Comparison of ENCODE assay signal across 26 cellular contexts in the genomic region with DNA sequence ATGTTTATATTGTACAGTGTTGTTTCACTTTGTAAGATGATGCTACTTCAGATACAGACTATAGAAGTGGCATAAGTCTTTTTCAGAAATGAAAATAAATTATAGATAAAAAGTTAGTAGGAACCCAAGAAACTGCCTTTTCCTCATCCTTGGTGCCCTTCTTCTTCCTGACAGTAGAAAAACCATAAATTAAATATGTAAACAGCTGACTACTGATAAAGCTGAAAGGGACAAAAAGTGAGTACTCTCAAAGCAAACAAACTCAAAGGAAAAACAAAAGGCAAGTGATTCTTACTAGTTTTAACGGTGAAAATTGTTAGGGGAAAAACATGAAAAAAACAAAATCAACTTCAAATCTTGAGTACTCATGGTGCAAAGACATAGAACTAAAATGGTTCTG. TPM values are rescaled to one million over a fixed set of nuclear protein-coding genes. Genes with fewer than 3 reads are reported as not detected.
DNase-seq lines count a peak whose midpoint lies in the region; ATAC-seq, FAIRE-seq and TF ChIP-seq lines count a peak whose summit lies in the region.
"Had no signal": no experiment of that assay in that cellular context is flagged by ENCODE, and none has a peak within 500 bp of the region (broad histone marks: within the 10 kb centered on the region; RNA-seq: fewer than 3 reads in every experiment).

No MANE protein-coding gene starts in this region.

- H3K4me3 Mint-ChIP-seq in T-helper 2 cell treated with Interferon-gamma antibody and Interleukin-4, amounts not matched to agents 5 μg/mL and 100 μg/mL, for 36 hours, result peak overlapping the region; percentile 12
- H3K4me3 Mint-ChIP-seq: activated naive CD4-positive, alpha-beta T cell treated with anti-CD3 and anti-CD28 coated beads, Interleukin-2, amount 10 ng/mL, durations not matched to agents 7 days and 5 days had no signal

- no peaks in the 10 kb centered on the region for H3K27me3 Mint-ChIP-seq in T-helper 2 cell treated with Interferon-gamma antibody and Interleukin-4, amounts not matched to agents 5 μg/mL and 100 μg/mL, for 36 hours (ENCODE audit: low read depth)
- H3K27me3 Mint-ChIP-seq: activated naive CD4-positive, alpha-beta T cell treated with anti-CD3 and anti-CD28 coated beads, Interleukin-2, amount 10 ng/mL, durations not matched to agents 7 days and 5 days had no signal

- DNase-seq in T-helper 2 cell treated with Interferon-gamma antibody and Interleukin-4, amounts not matched to agents 5 μg/mL and 100 μg/mL, for 36 hours (ENCODE audit: low spot score), result no peak
- DNase-seq in T-helper 2 cell, result no peak
- DNase-seq in SK-N-MC (ENCODE audit: low read depth, low spot score), result no peak
- DNase-seq in keratinocyte (ENCODE audit: low read depth, low spot score), result no peak
- no peak for DNase-seq in NCI-H446 (lab: John Stamatoyannopoulos, UW)
- DNase-seq in NCI-H2171 (lab: John Stamatoyannopoulos, UW), result no peak
- DNase-seq: 8988T; activated CD4-positive, CD25-positive, alpha-beta regulatory T cell treated with anti-CD3 and anti-CD28 coated beads, Interleukin-2, amount 50 U/mL, for 72 hours; activated naive CD4-positive, alpha-beta T cell treated with anti-CD3 and anti-CD28 coated beads, Interleukin-2, amount 10 ng/mL, durations not matched to agents 7 days and 5 days; activated T-cell treated with anti-CD3 and anti-CD28 coated beads, Interleukin-2, amount 50 U/mL, for 4 hours; Caco-2; cerebellar nuclear complex; gastrocnemius medialis; islet precursor cell; NCI-H1417 treated with DMSO at 0.1 percent for 48 hours; NCI-H2107; NCI-H524; stimulated activated CD4-positive, alpha-beta T cell treated with anti-CD3 and anti-CD28 coated beads, Interleukin-4, amount 100 ng/mL, for 1 hour; stimulated activated naive CD4-positive, alpha-beta T cell treated with Interleukin-2 at 50 U/mL for 16 hours had no signal

- H3K9me3 Mint-ChIP-seq in T-helper 2 cell treated with Interferon-gamma antibody and Interleukin-4, amounts not matched to agents 5 μg/mL and 100 μg/mL, for 36 hours, result no peaks in the 10 kb centered on the region
- H3K9me3 Mint-ChIP-seq: activated naive CD4-positive, alpha-beta T cell treated with anti-CD3 and anti-CD28 coated beads, Interleukin-2, amount 10 ng/mL, durations not matched to agents 7 days and 5 days; activated T-cell treated with anti-CD3 and anti-CD28 coated beads, Interleukin-2, amount 50 U/mL, for 4 hours had no signal

- no peak overlapping the region for H2AFZ ChIP-seq in keratinocyte (ENCODE audit: control insufficient read depth, low read length)

- peaks cover 19% of the 10 kb centered on the region for H3K36me3 Mint-ChIP-seq in T-helper 2 cell treated with Interferon-gamma antibody and Interleukin-4, amounts not matched to agents 5 μg/mL and 100 μg/mL, for 36 hours (ENCODE audit: low read depth)

- peaks cover 68% of the 10 kb centered on the region for H3K79me2 ChIP-seq in keratinocyte (ENCODE audit: control insufficient read depth, insufficient read depth, low read length)

- dilution Hi-C loops in keratinocyte (cut with MboI; ENCODE audit: extremely low pct_ligation_motif_present, low sequenced_read_pairs), result no loop called here

- no peak for FAIRE-seq in keratinocyte (lab: Jason Lieb, UNC)
- FAIRE-seq: astrocyte, TTC549 had no signal

- H3K27me3 ChIP-seq in HUES48 (ENCODE audit: control insufficient read depth, insufficient read depth, low read length) (no peaks in the 10 kb centered on the region), keratinocyte (ENCODE audit: control insufficient read depth, extremely low read depth, insufficient read depth, low read length) (no peaks in the 10 kb centered on the region)
- H3K27me3 ChIP-seq: gastrocnemius medialis had no signal

- no peak overlapping the region for H3K27ac ChIP-seq in HUES48 (ENCODE audit: low read depth, low read length)
- no peak overlapping the region for H3K27ac ChIP-seq in SK-N-MC
- H3K27ac ChIP-seq in keratinocyte (ENCODE audit: control insufficient read depth, insufficient read depth, low read length), result no peak overlapping the region
- H3K27ac ChIP-seq: gastrocnemius medialis, thoracic aorta had no signal

- H3K9ac ChIP-seq in HUES48 (ENCODE audit: low read depth, low read length) (no peak overlapping the region), SK-N-MC (ENCODE audit: insufficient read length) (no peak overlapping the region), keratinocyte (ENCODE audit: control insufficient read depth, extremely low read depth, insufficient read depth, low read length) (no peak overlapping the region)

- H3K4me1 ChIP-seq in HUES48 (ENCODE audit: control insufficient read depth, insufficient read depth, low read length) (peaks cover 25% of the 10 kb centered on the region), keratinocyte (ENCODE audit: control insufficient read depth, extremely low read depth, insufficient read depth, low read length) (peaks cover 13% of the 10 kb centered on the region)

- no peak for ATAC-seq in HG03280 (IDR thresholded peaks at IDR 0.05; ENCODE audit: unreplicated experiment)
- ATAC-seq: activated T-cell treated with anti-CD3 and anti-CD28 coated beads, Interleukin-2, amount 50 U/mL, for 4 hours; gastrocnemius medialis had no signal

- no peak for TF ChIP-seq CTCF in keratinocyte (optimal IDR thresholded peaks at IDR 0.05 in 1 of 3, IDR thresholded peaks at IDR 0.05 in 1 of 3, conservative IDR thresholded peaks at IDR 0.05 in 1 of 3; ENCODE audit: extremely low read depth in 1 of 3, insufficient read depth in 2 of 3, low read length in 3 of 3)

- H3K36me3 ChIP-seq in HUES48 (ENCODE audit: control insufficient read depth, insufficient read depth, low read length), result peaks cover 8% of the 10 kb centered on the region; the same call in 1 of the 2 replicates
- peaks cover 51% of the 10 kb centered on the region for H3K36me3 ChIP-seq in SK-N-MC (ENCODE audit: insufficient read depth, low read length)
- H3K36me3 ChIP-seq in keratinocyte (ENCODE audit: control insufficient read depth in 2 of 2, extremely low read depth in 1 of 2, insufficient read depth in 2 of 2, low read length in 2 of 2), result peaks cover 3 to 9% of the 10 kb centered on the region in 2 experiments
- H3K36me3 ChIP-seq: thoracic aorta had no signal

- H3K4me2 ChIP-seq in keratinocyte (ENCODE audit: control insufficient read depth, extremely low read depth, insufficient read depth, low read depth, low read length), result peak overlapping the region; percentile 94

- H3K4me1 Mint-ChIP-seq in T-helper 2 cell treated with Interferon-gamma antibody and Interleukin-4, amounts not matched to agents 5 μg/mL and 100 μg/mL, for 36 hours (ENCODE audit: low read depth), result peaks cover 51% of the 10 kb centered on the region

- no peaks in the 10 kb centered on the region for H3K9me3 ChIP-seq in HUES48 (ENCODE audit: control insufficient read depth, insufficient read depth, low read length)
- no peaks in the 10 kb centered on the region for H3K9me3 ChIP-seq in SK-N-MC (ENCODE audit: low read depth, low read length)
- no peaks in the 10 kb centered on the region for H3K9me3 ChIP-seq in keratinocyte (ENCODE audit: control insufficient read depth, low read depth, low read length)
- H3K9me3 ChIP-seq: Caco-2, gastrocnemius medialis, thoracic aorta had no signal

- H3K9me1 ChIP-seq in keratinocyte (ENCODE audit: control insufficient read depth, extremely low read depth, insufficient read depth, low read length), result no peaks in the 10 kb centered on the region

- no peak overlapping the region for H3K27ac Mint-ChIP-seq in T-helper 2 cell treated with Interferon-gamma antibody and Interleukin-4, amounts not matched to agents 5 μg/mL and 100 μg/mL, for 36 hours
- H3K27ac Mint-ChIP-seq: activated naive CD4-positive, alpha-beta T cell treated with anti-CD3 and anti-CD28 coated beads, Interleukin-2, amount 10 ng/mL, durations not matched to agents 7 days and 5 days had no signal

- H4K20me1 ChIP-seq in keratinocyte (ENCODE audit: control insufficient read depth, extremely low read depth, insufficient read depth, low read length), result no peaks in the 10 kb centered on the region

- H3K4me3 ChIP-seq in HUES48 (ENCODE audit: low read depth, low read length) (peak overlapping the region; percentile 22; the same call in 1 of the 2 replicates), SK-N-MC (peak overlapping the region; percentile 92), keratinocyte (ENCODE audit: control insufficient read depth in 2 of 3, extremely low read depth in 1 of 3, insufficient read depth in 2 of 3, low read depth in 1 of 3, low read length in 3 of 3) (no peak overlapping the region)
- H3K4me3 ChIP-seq: gastrocnemius medialis, thoracic aorta had no signal

RNA-seq across cellular contexts. Expression of a gene that starts 8.6 kb away (rescaled TPM):
- polyA plus RNA-seq in keratinocyte, result not detected in 3 replicates
- polyA plus RNA-seq in keratinocyte (2011; ENCODE audit: low read depth), result not detected
- polyA plus RNA-seq in keratinocyte (2011; cell fraction: cytosol; rRNA removed), result not detected in 2 replicates
- 0.10 and 0.36 TPM in 2 replicates for polyA plus RNA-seq in keratinocyte (2011; cell fraction: nucleus; rRNA removed)
- not detected in 2 replicates for polyA plus RNA-seq in keratinocyte (2012; ENCODE audit: low replicate concordance)
- 0.22 TPM in 1 of 3 replicates, not detected in the others for polyA minus RNA-seq in keratinocyte
- polyA minus RNA-seq in keratinocyte (2011; cell fraction: cytosol; rRNA and poly(A)+ RNA removed), result not detected
- 1.0 TPM in 1 of 2 replicates, not detected in the other for polyA minus RNA-seq in keratinocyte (2011; cell fraction: nucleus; rRNA and poly(A)+ RNA removed)
- polyA plus RNA-seq: BJ, esophagus had no signal

Comparison
In these comparisons a context has a peak if more than half of its experiments do, and no peak if none do; other contexts are left out.
1. H3K4me3 ChIP-seq: peak in HUES48 (single experiment) and SK-N-MC (single experiment); none in keratinocyte (0 of 3).